In genomic region chr15:95624100-95624499, GRCh38 we compare ENCODE assay signal across 20 cellular contexts.
"Had no signal": no experiment of that assay in that cellular context is flagged by ENCODE, and none has a peak within 500 bp of the region (broad histone marks: within the 10 kb centered on the region; RNA-seq: fewer than 3 reads in every experiment).

No MANE protein-coding gene starts in this region.

- H3K27ac ChIP-seq: pancreas, right lobe of liver, suprapubic skin, VCaP had no signal

- H3K9me3 ChIP-seq: adrenal gland, breast epithelium, pancreas, right lobe of liver, suprapubic skin had no signal

- H3K4me2 ChIP-seq: smooth muscle cell had no signal

- H3K27ac Mint-ChIP-seq: activated CD4-positive, alpha-beta T cell treated with anti-CD3 and anti-CD28 coated beads, Interleukin-2, amount 10 ng/mL, durations not matched to agents 24 days and 14 days; activated CD8-positive, alpha-beta T cell treated with anti-CD3 and anti-CD28 coated beads, Interleukin-2, amount 10 ng/mL, durations not matched to agents 7 days and 5 days; activated naive CD4-positive, alpha-beta T cell treated with anti-CD3 and anti-CD28 coated beads, Interleukin-2, amount 50 U/mL, for 72 hours; memory B cell; natural killer cell treated with Interleukin-12 subunit alpha and Interleukin-12 subunit beta and Interleukin-15 and Interleukin-18, amount 100 ng/mL, for 72 hours; stimulated activated memory B cell treated with anti-CD40 and anti-IgM and Interleukin-4, amounts not matched to agents 10 μg/mL and 1 μg/mL and 100 μg/mL, for 72 hours had no signal

- H3K4me1 Mint-ChIP-seq: memory B cell; stimulated activated memory B cell treated with anti-CD40 and anti-IgM and Interleukin-4, amounts not matched to agents 10 μg/mL and 1 μg/mL and 100 μg/mL, for 72 hours had no signal

- H3K4me1 ChIP-seq: adrenal gland, breast epithelium, pancreas, right lobe of liver, stomach, suprapubic skin had no signal

- H3K27me3 Mint-ChIP-seq: memory B cell; stimulated activated memory B cell treated with anti-CD40 and anti-IgM and Interleukin-4, amounts not matched to agents 10 μg/mL and 1 μg/mL and 100 μg/mL, for 72 hours had no signal

- H3K4me3 ChIP-seq: adrenal gland, breast epithelium, pancreas, right lobe of liver, smooth muscle cell, stomach, suprapubic skin had no signal

- H3K36me3 Mint-ChIP-seq: memory B cell; stimulated activated memory B cell treated with anti-CD40 and anti-IgM and Interleukin-4, amounts not matched to agents 10 μg/mL and 1 μg/mL and 100 μg/mL, for 72 hours had no signal

- H3K36me3 ChIP-seq: adrenal gland, breast epithelium, pancreas, right lobe of liver, stomach, suprapubic skin had no signal

- H3K4me3 Mint-ChIP-seq: activated CD4-positive, alpha-beta T cell treated with anti-CD3 and anti-CD28 coated beads, Interleukin-2, amount 10 ng/mL, durations not matched to agents 24 days and 14 days; activated CD8-positive, alpha-beta T cell treated with anti-CD3 and anti-CD28 coated beads, Interleukin-2, amount 10 ng/mL, durations not matched to agents 7 days and 5 days; memory B cell; natural killer cell treated with Interleukin-12 subunit alpha and Interleukin-12 subunit beta and Interleukin-15 and Interleukin-18, amount 100 ng/mL, for 72 hours; stimulated activated memory B cell treated with anti-CD40 and anti-IgM and Interleukin-4, amounts not matched to agents 10 μg/mL and 1 μg/mL and 100 μg/mL, for 72 hours had no signal

- H3K27me3 ChIP-seq: adrenal gland, breast epithelium, pancreas, right lobe of liver, stomach had no signal

- DNase-seq: activated CD4-positive, alpha-beta T cell treated with anti-CD3 and anti-CD28 coated beads, Interleukin-2, amount 10 ng/mL, durations not matched to agents 24 days and 14 days; activated CD8-positive, alpha-beta T cell treated with anti-CD3 and anti-CD28 coated beads, Interleukin-2, amount 10 ng/mL, durations not matched to agents 7 days and 5 days; activated gamma-delta T cell treated with Interleukin-2 at 50 U/mL for 16 hours; adrenal gland; cortex of kidney; foreskin melanocyte; glutamatergic neuron; hypothalamus; pancreas; right lobe of liver; stimulated activated CD4-positive, alpha-beta T cell treated with anti-CD3 and anti-CD28 coated beads, Interleukin-15, amount 100 ng/mL, for 24 hours; stomach had no signal
